8 cellular contexts compared by ENCODE assay signal in genomic region chr19:15419413-15420025, GRCh38. TPM values are rescaled to one million over a fixed set of nuclear protein-coding genes. Genes with fewer than 3 reads are reported as not detected.
DNase-seq lines count a peak whose midpoint lies in the region; ATAC-seq, FAIRE-seq and TF ChIP-seq lines count a peak whose summit lies in the region.

No MANE protein-coding gene starts in this region.

- H3K27ac ChIP-seq in Peyer's patch, result peak overlapping the region in 1 of 4 donors; percentile 88
- peak overlapping the region in 1 of 2 donors; percentile 53 for H3K27ac ChIP-seq in esophagus (ENCODE audit: low read depth in 2 of 2, low read length in 1 of 2)
- peak overlapping the region; percentile 72 to 96 (median 83) for H3K27ac ChIP-seq in gastrocnemius medialis

- in situ Hi-C loops in gastrocnemius medialis (cut with MboI; ENCODE audit: low sequenced_read_pairs in 4 of 4), result no loop called here

- H3K27me3 ChIP-seq in Peyer's patch (no peaks in the 10 kb centered on the region), esophagus (ENCODE audit: control insufficient read depth in 1 of 2, insufficient read depth in 2 of 2, low read length in 2 of 2) (no peaks in the 10 kb centered on the region), gastrocnemius medialis (no peaks in the 10 kb centered on the region)

- no peaks in the 10 kb centered on the region for H3K9me3 ChIP-seq in Peyer's patch
- H3K9me3 ChIP-seq in esophagus (ENCODE audit: control insufficient read depth in 2 of 2, insufficient read depth in 1 of 2, low read depth in 1 of 2, low read length in 1 of 2), result peaks cover 0 to 6% of the 10 kb centered on the region in 2 donors
- H3K9me3 ChIP-seq in gastrocnemius medialis, result no peaks in the 10 kb centered on the region

- no peak for FAIRE-seq in HTR-8/SVneo (lab: Jason Lieb, UNC)

- TF ChIP-seq POLR2A in Peyer's patch (IDR thresholded peaks at IDR 0.05) (no peak), gastrocnemius medialis (IDR thresholded peaks at IDR 0.05) (no peak)

- H3K4me1 ChIP-seq in Peyer's patch (peaks cover 0 to 34% (median 9%) of the 10 kb centered on the region in 4 donors), esophagus (ENCODE audit: control insufficient read depth in 2 of 2, insufficient read depth in 2 of 2, low read length in 1 of 2) (peaks cover 6 to 7% of the 10 kb centered on the region in 2 donors), gastrocnemius medialis (peaks cover 48 to 53% of the 10 kb centered on the region in 2 donors)

- DNase-seq in GM04504 (ENCODE audit: low read depth), result peak; percentile 19
- no peak for DNase-seq in Peyer's patch
- DNase-seq in gastrocnemius medialis, result no peak
- no peak for DNase-seq in DMS79 (lab: John Stamatoyannopoulos, UW)
- no peak for DNase-seq in amniotic stem cell (lab: John Stamatoyannopoulos, UW)
- no peak for DNase-seq in HTR-8/SVneo (ENCODE audit: insufficient read length, low spot score)

- TF ChIP-seq CTCF in Peyer's patch (IDR thresholded peaks at IDR 0.05), result no peak
- no peak for TF ChIP-seq CTCF in gastrocnemius medialis (IDR thresholded peaks at IDR 0.05 in 4 of 5, conservative IDR thresholded peaks at IDR 0.05 in 1 of 5)

- H3K36me3 ChIP-seq in Peyer's patch (peaks cover 0 to 23% (median 0%) of the 10 kb centered on the region in 3 donors), esophagus (ENCODE audit: control insufficient read depth in 2 of 2, insufficient read depth in 2 of 2, low read length in 1 of 2) (peaks cover 12 to 19% of the 10 kb centered on the region in 2 donors), gastrocnemius medialis (peaks cover 0 to 28% of the 10 kb centered on the region in 2 donors)

- peak overlapping the region; percentile 31 to 96 (median 83) for H3K4me3 ChIP-seq in Peyer's patch
- peak overlapping the region; percentile 43 to 48 for H3K4me3 ChIP-seq in esophagus (ENCODE audit: low read depth in 1 of 2, low read length in 2 of 2)
- peak overlapping the region; percentile 71 to 93 (median 85) for H3K4me3 ChIP-seq in gastrocnemius medialis

- intact Hi-C loops in gastrocnemius medialis (cut with DNase I; ENCODE audit: low total_unique reads), result loop anchor here (1.0 to 5.0 kb wide), 3 partner anchors 13 to 139 kb away; partner anchors contain the start of gene BRD4

- ATAC-seq in gastrocnemius medialis (peak; percentile 13 to 24), HG03139 (IDR thresholded peaks at IDR 0.05; ENCODE audit: unreplicated experiment) (no peak)

- WGBS in esophagus, 2 donors, result 23 to 26% methylated on average over 16 of the region's 16 CpGs

RNA-seq across cellular contexts. Expression of gene AKAP8L, which starts 0.7 kb away (rescaled TPM):
- total RNA-seq in Peyer's patch (100 to 1,000 TPM; 129 to 275 (median 247) TPM), gastrocnemius medialis (100 to 1,000 TPM in 1 of 4 donors, 10 to 100 TPM in 3; 69.3 to 142 (median 85.6) TPM)
- 10 to 100 TPM; 37.9 to 75.5 TPM for polyA plus RNA-seq in esophagus

RNA-seq across cellular contexts. Expression of gene WIZ, which starts 30.2 kb away (rescaled TPM):
- total RNA-seq in Peyer's patch (10 to 100 TPM; 25.4 to 45.2 (median 40.6) TPM), gastrocnemius medialis (10 to 100 TPM; 28.0 to 40.6 (median 32.5) TPM)
- 10 to 100 TPM; 17.4 to 17.5 TPM for polyA plus RNA-seq in esophagus

RNA-seq across cellular contexts. Expression of gene AKAP8, which starts 39.9 kb away (rescaled TPM):
- total RNA-seq in Peyer's patch, result 10 to 100 TPM; 27.1 to 86.6 (median 58.5) TPM
- 10 to 100 TPM; 13.1 to 15.0 TPM for polyA plus RNA-seq in esophagus
- total RNA-seq in gastrocnemius medialis, result 10 to 100 TPM; 26.0 to 41.5 (median 27.5) TPM

RNA-seq across cellular contexts. Expression of gene RASAL3, which starts 44.8 kb away (rescaled TPM):
- 10 to 100 TPM in 1 of 4 donors, 1 to 10 TPM in 3; 6.6 to 66.0 (median 6.9) TPM for total RNA-seq in Peyer's patch
- 1 to 10 TPM; 3.6 to 5.8 TPM for polyA plus RNA-seq in esophagus
- total RNA-seq in gastrocnemius medialis, result 1 to 10 TPM in 1 of 4 donors, under 1 TPM in 2, not detected in 1; 0.36 to 1.6 (median 0.38) TPM

RNA-seq across cellular contexts. Expression of gene PGLYRP2, which starts 59.8 kb away (rescaled TPM):
- total RNA-seq in Peyer's patch (not detected), gastrocnemius medialis (not detected)
- under 1 TPM in 1 of 2 donors, not detected in 1; 0.02 TPM for polyA plus RNA-seq in esophagus
